In the genomic region with DNA sequence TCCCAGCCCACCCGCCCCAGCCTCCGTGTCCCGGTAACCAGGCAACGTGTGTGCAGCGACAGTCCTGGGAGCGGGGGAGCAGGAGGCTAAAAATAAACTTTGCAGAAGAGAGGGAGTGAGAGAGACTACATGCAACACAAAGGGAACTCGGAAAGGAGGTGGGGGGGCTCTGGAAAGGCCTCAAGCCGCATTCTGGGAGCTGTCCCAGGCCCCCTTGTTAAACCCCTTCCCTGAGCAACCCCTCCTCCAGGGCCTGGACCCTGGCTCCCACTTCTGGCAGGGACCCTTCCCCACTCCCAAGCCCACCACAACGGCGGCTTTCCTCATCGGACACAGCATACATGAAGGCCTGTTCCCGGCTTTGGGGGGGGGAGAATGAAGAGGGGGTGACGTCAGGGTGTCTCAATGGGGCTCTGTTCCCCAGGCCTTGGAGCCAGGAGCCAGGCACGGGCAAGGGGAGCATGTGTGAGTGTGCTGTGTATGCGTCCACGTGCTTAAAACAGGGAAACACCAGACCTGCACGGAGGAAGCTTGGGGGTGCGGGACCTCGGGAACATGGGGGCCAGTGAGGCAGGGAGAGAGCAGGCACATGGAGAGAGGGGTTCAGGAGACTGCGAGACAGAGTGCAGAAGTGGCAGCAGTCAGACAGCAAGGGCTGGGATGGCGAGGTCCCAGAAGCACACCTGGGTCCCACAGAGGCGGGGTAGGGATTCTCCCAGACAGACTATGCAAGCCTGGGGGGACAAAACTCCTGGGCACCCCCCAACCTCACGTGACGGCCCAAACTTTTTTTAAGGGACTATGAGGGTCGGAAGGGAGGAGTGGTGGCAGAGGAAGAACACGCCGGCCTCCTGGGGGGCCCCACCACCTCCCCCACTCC, we compare ENCODE assay signal across 8 cellular contexts. TPM values are rescaled to one million over a fixed set of nuclear protein-coding genes. Genes with fewer than 3 reads are reported as not detected.
A peak's percentile ranks its signal among the peaks of the same experiment; 100 is the strongest.
DNase-seq lines count a peak whose midpoint lies in the region; ATAC-seq, FAIRE-seq and TF ChIP-seq lines count a peak whose summit lies in the region.

No MANE protein-coding gene starts in this region.

- CTCF ChIA-PET in RWPE1 (lab: Yijun Ruan, JAX) = interaction anchor here (1.7 to 1.8 kb wide), 2 partner anchors 26 to 28 kb away, joined by 5 to 9 read pairs; no protein-coding TSS in a partner anchor

- no peak for DNase-seq in GM19239 (ENCODE audit: insufficient read length, low spot score)
- no peak for DNase-seq in RWPE1 (ENCODE audit: low spot score)
- DNase-seq in endodermal cell = no peak
- DNase-seq in mesothelial cell of epicardium (ENCODE audit: low spot score in 2 of 2, unreplicated experiment in 2 of 2) = no peak
- DNase-seq in type B pancreatic cell (ENCODE audit: extremely low spot score, unreplicated experiment) = no peak
- no peak for DNase-seq in LoVo (ENCODE audit: low spot score)

- H3K36me3 ChIP-seq in endodermal cell (ENCODE audit: control insufficient read depth, insufficient read depth, low read length) = peaks cover 15% of the 10 kb centered on the region

- POLR2A ChIA-PET in RWPE1 (lab: Yijun Ruan, JAX; ENCODE audit: low non-redundant PET) = no interaction called here

- TF ChIP-seq CTCF in RWPE1 (conservative IDR thresholded peaks at IDR 0.05; ENCODE audit: low read depth) = no peak
- no peak for TF ChIP-seq CTCF in endodermal cell (conservative IDR thresholded peaks at IDR 0.05)
- no peak for TF ChIP-seq CTCF in mesothelial cell of epicardium (IDR thresholded peaks at IDR 0.05; ENCODE audit: unreplicated experiment)
- TF ChIP-seq CTCF in type B pancreatic cell (conservative IDR thresholded peaks at IDR 0.05) = no peak

- H3K4me3 Mint-ChIP-seq in endodermal cell = peak overlapping the region; percentile 90
- peak overlapping the region; percentile 88 for H3K4me3 Mint-ChIP-seq in mesothelial cell of epicardium
- peak overlapping the region; percentile 95 for H3K4me3 Mint-ChIP-seq in type B pancreatic cell

- H3K27ac ChIP-seq in RWPE1 (peak overlapping the region; percentile 98), endodermal cell (ENCODE audit: low read depth, low read length) (peak overlapping the region; percentile 78)

- H3K27ac Mint-ChIP-seq in endodermal cell = peak overlapping the region; percentile 94
- H3K27ac Mint-ChIP-seq in mesothelial cell of epicardium = peak overlapping the region; percentile 96
- peak overlapping the region; percentile 95 for H3K27ac Mint-ChIP-seq in type B pancreatic cell

- H3K9me3 ChIP-seq in endodermal cell (ENCODE audit: control insufficient read depth, low read length) = no peaks in the 10 kb centered on the region

- no peaks in the 10 kb centered on the region for H3K27me3 Mint-ChIP-seq in endodermal cell (ENCODE audit: insufficient read depth)
- H3K27me3 Mint-ChIP-seq in mesothelial cell of epicardium (ENCODE audit: low read depth) = no peaks in the 10 kb centered on the region
- no peaks in the 10 kb centered on the region for H3K27me3 Mint-ChIP-seq in type B pancreatic cell

- H3K4me1 Mint-ChIP-seq in endodermal cell (peaks cover 22% of the 10 kb centered on the region), mesothelial cell of epicardium (peaks cover 29% of the 10 kb centered on the region), type B pancreatic cell (ENCODE audit: unreplicated experiment) (peaks cover 22% of the 10 kb centered on the region)

- peak overlapping the region; percentile 75 for H3K9ac ChIP-seq in endodermal cell (ENCODE audit: extremely low read depth, low read length, poor library complexity, severe bottlenecking)

- no peaks in the 10 kb centered on the region for H3K27me3 ChIP-seq in endodermal cell (ENCODE audit: control insufficient read depth, insufficient read depth, low read length, poor library complexity, severe bottlenecking)

- FAIRE-seq in GM19239 (lab: Jason Lieb, UNC) = peak; percentile 4

- H3K9me3 Mint-ChIP-seq in endodermal cell (no peaks in the 10 kb centered on the region), mesothelial cell of epicardium (no peaks in the 10 kb centered on the region), type B pancreatic cell (no peaks in the 10 kb centered on the region)

- WGBS in endodermal cell (ENCODE audit: insufficient coverage in 1 of 2, insufficient read length in 1 of 2), 2 experiments = 14 to 38% methylated on average over 7 to 27 of the region's 27 CpGs

- ATAC-seq in GM21367 (IDR thresholded peaks at IDR 0.05; ENCODE audit: unreplicated experiment) (no peak), HG02763 (IDR thresholded peaks at IDR 0.05; ENCODE audit: unreplicated experiment) (no peak)

- no peaks in the 10 kb centered on the region for H3K4me1 ChIP-seq in endodermal cell (ENCODE audit: control insufficient read depth, insufficient read depth, low read length)

- peak overlapping the region; percentile 90 for H3K4me3 ChIP-seq in endodermal cell (ENCODE audit: low read length)

- peaks cover 15% of the 10 kb centered on the region for H3K36me3 Mint-ChIP-seq in endodermal cell (ENCODE audit: low read depth)
- H3K36me3 Mint-ChIP-seq in mesothelial cell of epicardium = peaks cover 4% of the 10 kb centered on the region
- peaks cover 3% of the 10 kb centered on the region for H3K36me3 Mint-ChIP-seq in type B pancreatic cell

RNA-seq across cellular contexts. Expression of gene ERF, which starts 2.3 kb away (rescaled TPM):
- total RNA-seq in endodermal cell (100 to 1,000 TPM; 106 to 138 TPM), mesothelial cell of epicardium (90.4 to 106 TPM (median 92.1 TPM) in 3 replicates), type B pancreatic cell (ENCODE audit: low replicate concordance) (54.9 and 78.9 TPM in 2 replicates)
- 70.5 TPM for polyA plus RNA-seq in endodermal cell (2013, experiment 1 of 2)
- 59.5 TPM for polyA plus RNA-seq in endodermal cell (2013, experiment 2 of 2)

RNA-seq across cellular contexts. Expression of gene GSK3A, which starts 10.2 kb away (rescaled TPM):
- total RNA-seq in endodermal cell (10 to 100 TPM; 52.6 to 55.1 TPM), mesothelial cell of epicardium (42.9 to 45.5 TPM (median 44.6 TPM) in 3 replicates), type B pancreatic cell (ENCODE audit: low replicate concordance) (43.5 and 49.1 TPM in 2 replicates)
- polyA plus RNA-seq in endodermal cell (2013, experiment 1 of 2) = 59.5 TPM
- 52.7 TPM for polyA plus RNA-seq in endodermal cell (2013, experiment 2 of 2)

RNA-seq across cellular contexts. Expression of gene CIC, which starts 16.4 kb away (rescaled TPM):
- total RNA-seq in endodermal cell (10 to 100 TPM; 48.6 to 57.6 TPM), mesothelial cell of epicardium (84.0 to 90.9 TPM (median 90.8 TPM) in 3 replicates), type B pancreatic cell (ENCODE audit: low replicate concordance) (44.8 and 70.3 TPM in 2 replicates)
- polyA plus RNA-seq in endodermal cell (2013, experiment 1 of 2) = 55.5 TPM
- 51.2 TPM for polyA plus RNA-seq in endodermal cell (2013, experiment 2 of 2)

RNA-seq across cellular contexts. Expression of gene ZNF526, which starts 32.5 kb away (rescaled TPM):
- total RNA-seq in endodermal cell (10 to 100 TPM; 15.7 to 16.0 TPM), mesothelial cell of epicardium (12.3 to 13.4 TPM (median 13.3 TPM) in 3 replicates), type B pancreatic cell (ENCODE audit: low replicate concordance) (18.2 and 19.3 TPM in 2 replicates)
- 9.6 TPM for polyA plus RNA-seq in endodermal cell (2013, experiment 1 of 2)
- polyA plus RNA-seq in endodermal cell (2013, experiment 2 of 2) = 9.5 TPM

RNA-seq across cellular contexts. Expression of gene DEDD2, which starts 35.1 kb away (rescaled TPM):
- total RNA-seq in endodermal cell (10 to 100 TPM; 25.8 to 28.0 TPM), mesothelial cell of epicardium (21.3 to 24.0 TPM (median 23.7 TPM) in 3 replicates), type B pancreatic cell (ENCODE audit: low replicate concordance) (23.7 and 29.3 TPM in 2 replicates)
- 20.5 TPM for polyA plus RNA-seq in endodermal cell (2013, experiment 1 of 2)
- polyA plus RNA-seq in endodermal cell (2013, experiment 2 of 2) = 15.9 TPM
